11 cellular contexts compared by ENCODE assay signal in genomic region chr14:89719371-89720075, GRCh38.
A peak's percentile ranks its signal among the peaks of the same experiment; 100 is the strongest.
DNase-seq lines count a peak whose midpoint lies in the region; ATAC-seq and TF ChIP-seq lines count a peak whose summit lies in the region.
"Had no signal": no experiment of that assay in that cellular context is flagged by ENCODE, and none has a peak within 500 bp of the region (broad histone marks: within the 10 kb centered on the region; RNA-seq: fewer than 3 reads in every experiment).

No MANE protein-coding gene starts in this region.

- CTCF ChIA-PET in activated CD8-positive, alpha-beta T cell treated with anti-CD3 and anti-CD28 coated beads, Interleukin-2, amount 10 ng/mL, durations not matched to agents 7 days and 5 days (lab: Charles Lee) = interaction anchor here (1.3 to 2.7 kb wide), 3 partner anchors 17 to 78 kb away, joined by 4 to 11 read pairs (median 8); no protein-coding TSS in a partner anchor

- H3K4me3 ChIP-seq in HL-60 (replicated peaks; ENCODE audit: insufficient read depth, low read length) (no peak overlapping the region), thymus (ENCODE audit: low read length) (no peak overlapping the region)
- H3K4me3 ChIP-seq: hepatocyte had no signal

- peak overlapping the region; percentile 66 for H3K27ac Mint-ChIP-seq in activated T-cell treated with anti-CD3 and anti-CD28 coated beads, Interleukin-2, amount 50 U/mL, for 72 hours
- H3K27ac Mint-ChIP-seq in activated CD8-positive, alpha-beta T cell treated with anti-CD3 and anti-CD28 coated beads, Interleukin-2, amount 10 ng/mL, durations not matched to agents 7 days and 5 days = peak overlapping the region; percentile 96
- H3K27ac Mint-ChIP-seq: nephron had no signal

- no peak for ATAC-seq in activated T-cell treated with anti-CD3 and anti-CD28 coated beads, Interleukin-2, amount 50 U/mL, for 72 hours (replicated peaks in 1 of 2)
- no peak for ATAC-seq in activated CD8-positive, alpha-beta T cell treated with anti-CD3 and anti-CD28 coated beads, Interleukin-2, amount 10 ng/mL, durations not matched to agents 7 days and 5 days

- H3K27ac ChIP-seq in HL-60 (replicated peaks) (peak overlapping the region; percentile 81), thymus (ENCODE audit: low read depth) (peak overlapping the region; percentile 64), caudate nucleus (ENCODE audit: low read depth, low read length) (no peak overlapping the region)
- H3K27ac ChIP-seq: hepatocyte had no signal

- peaks cover 2% of the 10 kb centered on the region for H3K9me3 ChIP-seq in thymus (ENCODE audit: control insufficient read depth)

- H3K36me3 ChIP-seq in thymus (ENCODE audit: control insufficient read depth, insufficient read depth) = no peaks in the 10 kb centered on the region

- no peak overlapping the region for H3K4me3 Mint-ChIP-seq in activated T-cell treated with anti-CD3 and anti-CD28 coated beads, Interleukin-2, amount 50 U/mL, for 72 hours
- peak overlapping the region; percentile 62 for H3K4me3 Mint-ChIP-seq in activated CD8-positive, alpha-beta T cell treated with anti-CD3 and anti-CD28 coated beads, Interleukin-2, amount 10 ng/mL, durations not matched to agents 7 days and 5 days
- H3K4me3 Mint-ChIP-seq: nephron had no signal

- peaks cover 80% of the 10 kb centered on the region for H3K4me1 Mint-ChIP-seq in activated T-cell treated with anti-CD3 and anti-CD28 coated beads, Interleukin-2, amount 50 U/mL, for 72 hours (ENCODE audit: low read depth)
- peaks cover 75% of the 10 kb centered on the region for H3K4me1 Mint-ChIP-seq in activated CD8-positive, alpha-beta T cell treated with anti-CD3 and anti-CD28 coated beads, Interleukin-2, amount 10 ng/mL, durations not matched to agents 7 days and 5 days (ENCODE audit: low read depth)

- peaks cover 25% of the 10 kb centered on the region for H3K4me1 ChIP-seq in thymus (ENCODE audit: control insufficient read depth, insufficient read depth, low read length)

- DNase-seq in activated T-cell treated with anti-CD3 and anti-CD28 coated beads, Interleukin-2, amount 50 U/mL, for 72 hours = no peak
- no peak for DNase-seq in activated T-cell treated with anti-CD3 and anti-CD28 coated beads, Interleukin-2, amount 50 U/mL, for 48 hours
- peak; percentile 83 to 88 for DNase-seq in HL-60 (ENCODE audit: low read depth in 1 of 2, low spot score in 1 of 2)
- DNase-seq in activated CD8-positive, alpha-beta T cell treated with anti-CD3 and anti-CD28 coated beads, Interleukin-2, amount 10 ng/mL, durations not matched to agents 7 days and 5 days = no peak
- no peak for DNase-seq in HuH-7 (ENCODE audit: low spot score)
- DNase-seq in activated CD8-positive, alpha-beta memory T cell treated with anti-CD3 and anti-CD28 coated beads, Interleukin-2, amount 50 U/mL, for 4 hours = no peak
- DNase-seq in caudate nucleus (lab: John Stamatoyannopoulos, UW) = no peak
- DNase-seq: NCI-H1436 had no signal

- no peak for TF ChIP-seq CTCF in HL-60 (IDR thresholded peaks at IDR 0.05; ENCODE audit: insufficient read depth, low read length)

- H3K27me3 ChIP-seq in HL-60 (ENCODE audit: insufficient read depth, poor library complexity, severe bottlenecking) (no peaks in the 10 kb centered on the region), thymus (ENCODE audit: control insufficient read depth, insufficient read depth) (no peaks in the 10 kb centered on the region)
- H3K27me3 ChIP-seq: hepatocyte had no signal

- POLR2A ChIA-PET in activated CD8-positive, alpha-beta T cell treated with anti-CD3 and anti-CD28 coated beads, Interleukin-2, amount 10 ng/mL, durations not matched to agents 7 days and 5 days (lab: Charles Lee) = interaction anchor here (1.7 kb wide), 1 partner anchor 104 kb away, joined by 5 read pairs; no protein-coding TSS in a partner anchor

- H3K9me3 Mint-ChIP-seq in activated T-cell treated with anti-CD3 and anti-CD28 coated beads, Interleukin-2, amount 50 U/mL, for 72 hours = peaks cover 0 to 2% of the 10 kb centered on the region in 2 donors
- peaks cover 5% of the 10 kb centered on the region for H3K9me3 Mint-ChIP-seq in activated CD8-positive, alpha-beta T cell treated with anti-CD3 and anti-CD28 coated beads, Interleukin-2, amount 10 ng/mL, durations not matched to agents 7 days and 5 days (ENCODE audit: insufficient read depth)

- 80% methylated on average over 10 of the region's 10 CpGs for WGBS in thymus

- peaks cover 2 to 5% of the 10 kb centered on the region in 2 donors for H3K36me3 Mint-ChIP-seq in activated T-cell treated with anti-CD3 and anti-CD28 coated beads, Interleukin-2, amount 50 U/mL, for 72 hours (ENCODE audit: insufficient read depth in 2 of 2)
- peaks cover 22% of the 10 kb centered on the region for H3K36me3 Mint-ChIP-seq in activated CD8-positive, alpha-beta T cell treated with anti-CD3 and anti-CD28 coated beads, Interleukin-2, amount 10 ng/mL, durations not matched to agents 7 days and 5 days (ENCODE audit: low read depth)

- H3K27me3 Mint-ChIP-seq in activated T-cell treated with anti-CD3 and anti-CD28 coated beads, Interleukin-2, amount 50 U/mL, for 72 hours (ENCODE audit: low read depth) = no peaks in the 10 kb centered on the region
- H3K27me3 Mint-ChIP-seq in activated CD8-positive, alpha-beta T cell treated with anti-CD3 and anti-CD28 coated beads, Interleukin-2, amount 10 ng/mL, durations not matched to agents 7 days and 5 days (ENCODE audit: low read depth) = no peaks in the 10 kb centered on the region

Comparison
In these comparisons a context has a peak if more than half of its experiments do, and no peak if none do; other contexts are left out.
1. DNase-seq: peak in HL-60 (2 of 2); none in activated T-cell treated with anti-CD3 and anti-CD28 coated beads, Interleukin-2, amount 50 U/mL, for 72 hours (0 of 2), activated T-cell treated with anti-CD3 and anti-CD28 coated beads, Interleukin-2, amount 50 U/mL, for 48 hours (0 of 2), activated CD8-positive, alpha-beta T cell treated with anti-CD3 and anti-CD28 coated beads, Interleukin-2, amount 10 ng/mL, durations not matched to agents 7 days and 5 days (single experiment), HuH-7 (single experiment), activated CD8-positive, alpha-beta memory T cell treated with anti-CD3 and anti-CD28 coated beads, Interleukin-2, amount 50 U/mL, for 4 hours (single experiment) and caudate nucleus (0 of 61).